ENCODE assay signal across 1 cellular context in genomic region chr17:81807210-81807719, GRCh38.
TF ChIP-seq lines count a peak whose summit lies in the region.

No MANE protein-coding gene starts in this region.

TF ChIP-seq in GM12878, 131 proteins besides CTCF, POLR2A, EP300 and RAD21:
- TF ChIP-seq, protein P1, sequence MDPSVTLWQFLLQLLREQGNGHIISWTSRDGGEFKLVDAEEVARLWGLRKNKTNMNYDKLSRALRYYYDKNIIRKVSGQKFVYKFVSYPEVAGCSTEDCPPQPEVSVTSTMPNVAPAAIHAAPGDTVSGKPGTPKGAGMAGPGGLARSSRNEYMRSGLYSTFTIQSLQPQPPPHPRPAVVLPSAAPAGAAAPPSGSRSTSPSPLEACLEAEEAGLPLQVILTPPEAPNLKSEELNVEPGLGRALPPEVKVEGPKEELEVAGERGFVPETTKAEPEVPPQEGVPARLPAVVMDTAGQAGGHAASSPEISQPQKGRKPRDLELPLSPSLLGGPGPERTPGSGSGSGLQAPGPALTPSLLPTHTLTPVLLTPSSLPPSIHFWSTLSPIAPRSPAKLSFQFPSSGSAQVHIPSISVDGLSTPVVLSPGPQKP (IDR thresholded peaks at IDR 0.05; ENCODE audit: low read depth, low read length) = no peak
- TF ChIP-seq BCL11A (IDR thresholded peaks at IDR 0.05; ENCODE audit: low read depth, low read length) = no peak
- TF ChIP-seq BACH1 (IDR thresholded peaks at IDR 0.05; ENCODE audit: borderline replicate concordance) = no peak
- TF ChIP-seq FOS (IDR thresholded peaks at IDR 0.05; ENCODE audit: borderline replicate concordance, extremely low read depth, insufficient read length) = no peak
- no peak for TF ChIP-seq TAF1 (IDR thresholded peaks at IDR 0.05; ENCODE audit: borderline replicate concordance, low read depth, low read length)
- TF ChIP-seq HCFC1 (IDR thresholded peaks at IDR 0.05; ENCODE audit: low read length) = no peak
- TF ChIP-seq SMARCA5 (IDR thresholded peaks at IDR 0.05) = no peak
- TF ChIP-seq, protein P2, sequence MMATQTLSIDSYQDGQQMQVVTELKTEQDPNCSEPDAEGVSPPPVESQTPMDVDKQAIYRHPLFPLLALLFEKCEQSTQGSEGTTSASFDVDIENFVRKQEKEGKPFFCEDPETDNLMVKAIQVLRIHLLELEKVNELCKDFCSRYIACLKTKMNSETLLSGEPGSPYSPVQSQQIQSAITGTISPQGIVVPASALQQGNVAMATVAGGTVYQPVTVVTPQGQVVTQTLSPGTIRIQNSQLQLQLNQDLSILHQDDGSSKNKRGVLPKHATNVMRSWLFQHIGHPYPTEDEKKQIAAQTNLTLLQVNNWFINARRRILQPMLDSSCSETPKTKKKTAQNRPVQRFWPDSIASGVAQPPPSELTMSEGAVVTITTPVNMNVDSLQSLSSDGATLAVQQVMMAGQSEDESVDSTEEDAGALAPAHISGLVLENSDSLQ (IDR thresholded peaks at IDR 0.05) = no peak
- no peak for TF ChIP-seq ZNF207 (IDR thresholded peaks at IDR 0.05; ENCODE audit: borderline replicate concordance)
- no peak for TF ChIP-seq HSF1 (IDR thresholded peaks at IDR 0.05; ENCODE audit: low read depth, low read length)
- TF ChIP-seq, protein P3, sequence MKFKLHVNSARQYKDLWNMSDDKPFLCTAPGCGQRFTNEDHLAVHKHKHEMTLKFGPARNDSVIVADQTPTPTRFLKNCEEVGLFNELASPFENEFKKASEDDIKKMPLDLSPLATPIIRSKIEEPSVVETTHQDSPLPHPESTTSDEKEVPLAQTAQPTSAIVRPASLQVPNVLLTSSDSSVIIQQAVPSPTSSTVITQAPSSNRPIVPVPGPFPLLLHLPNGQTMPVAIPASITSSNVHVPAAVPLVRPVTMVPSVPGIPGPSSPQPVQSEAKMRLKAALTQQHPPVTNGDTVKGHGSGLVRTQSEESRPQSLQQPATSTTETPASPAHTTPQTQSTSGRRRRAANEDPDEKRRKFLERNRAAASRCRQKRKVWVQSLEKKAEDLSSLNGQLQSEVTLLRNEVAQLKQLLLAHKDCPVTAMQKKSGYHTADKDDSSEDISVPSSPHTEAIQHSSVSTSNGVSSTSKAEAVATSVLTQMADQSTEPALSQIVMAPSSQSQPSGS (IDR thresholded peaks at IDR 0.05; ENCODE audit: low read length) = no peak
- TF ChIP-seq ZNF24 (IDR thresholded peaks at IDR 0.05) = no peak
- TF ChIP-seq, protein P4, sequence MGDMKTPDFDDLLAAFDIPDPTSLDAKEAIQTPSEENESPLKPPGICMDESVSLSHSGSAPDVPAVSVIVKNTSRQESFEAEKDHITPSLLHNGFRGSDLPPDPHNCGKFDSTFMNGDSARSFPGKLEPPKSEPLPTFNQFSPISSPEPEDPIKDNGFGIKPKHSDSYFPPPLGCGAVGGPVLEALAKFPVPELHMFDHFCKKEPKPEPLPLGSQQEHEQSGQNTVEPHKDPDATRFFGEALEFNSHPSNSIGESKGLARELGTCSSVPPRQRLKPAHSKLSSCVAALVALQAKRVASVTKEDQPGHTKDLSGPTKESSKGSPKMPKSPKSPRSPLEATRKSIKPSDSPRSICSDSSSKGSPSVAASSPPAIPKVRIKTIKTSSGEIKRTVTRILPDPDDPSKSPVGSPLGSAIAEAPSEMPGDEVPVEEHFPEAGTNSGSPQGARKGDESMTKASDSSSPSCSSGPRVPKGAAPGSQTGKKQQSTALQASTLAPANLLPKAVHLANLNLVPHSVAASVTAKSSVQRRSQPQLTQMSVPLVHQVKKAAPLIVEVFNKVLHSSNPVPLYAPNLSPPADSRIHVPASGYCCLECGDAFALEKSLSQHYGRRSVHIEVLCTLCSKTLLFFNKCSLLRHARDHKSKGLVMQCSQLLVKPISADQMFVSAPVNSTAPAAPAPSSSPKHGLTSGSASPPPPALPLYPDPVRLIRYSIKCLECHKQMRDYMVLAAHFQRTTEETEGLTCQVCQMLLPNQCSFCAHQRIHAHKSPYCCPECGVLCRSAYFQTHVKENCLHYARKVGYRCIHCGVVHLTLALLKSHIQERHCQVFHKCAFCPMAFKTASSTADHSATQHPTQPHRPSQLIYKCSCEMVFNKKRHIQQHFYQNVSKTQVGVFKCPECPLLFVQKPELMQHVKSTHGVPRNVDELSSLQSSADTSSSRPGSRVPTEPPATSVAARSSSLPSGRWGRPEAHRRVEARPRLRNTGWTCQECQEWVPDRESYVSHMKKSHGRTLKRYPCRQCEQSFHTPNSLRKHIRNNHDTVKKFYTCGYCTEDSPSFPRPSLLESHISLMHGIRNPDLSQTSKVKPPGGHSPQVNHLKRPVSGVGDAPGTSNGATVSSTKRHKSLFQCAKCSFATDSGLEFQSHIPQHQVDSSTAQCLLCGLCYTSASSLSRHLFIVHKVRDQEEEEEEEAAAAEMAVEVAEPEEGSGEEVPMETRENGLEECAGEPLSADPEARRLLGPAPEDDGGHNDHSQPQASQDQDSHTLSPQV (IDR thresholded peaks at IDR 0.05) = no peak
- TF ChIP-seq TARDBP (IDR thresholded peaks at IDR 0.05; ENCODE audit: borderline replicate concordance) = no peak
- no peak for TF ChIP-seq CEBPB (IDR thresholded peaks at IDR 0.05; ENCODE audit: borderline replicate concordance in 1 of 2, low read depth in 2 of 2, low read length in 2 of 2)
